Comparison of ENCODE assay signal across 33 cellular contexts in genomic region chr13:55538424-55538823, GRCh38.
"Had no signal": no experiment of that assay in that cellular context is flagged by ENCODE, and none has a peak within 500 bp of the region (broad histone marks: within the 10 kb centered on the region; RNA-seq: fewer than 3 reads in every experiment).

No MANE protein-coding gene starts in this region.

- H3K36me3 Mint-ChIP-seq: activated CD8-positive, alpha-beta memory T cell treated with anti-CD3 and anti-CD28 coated beads, Interleukin-2, amount 10 ng/mL, durations not matched to agents 7 days and 5 days; activated naive CD4-positive, alpha-beta T cell treated with anti-CD3 and anti-CD28 coated beads, Interleukin-2, amount 10 ng/mL, durations not matched to agents 7 days and 5 days; activated naive CD4-positive, alpha-beta T cell treated with anti-CD3 and anti-CD28 coated beads, Interleukin-2, amount 50 U/mL, for 24 hours; activated naive CD8-positive, alpha-beta T cell; activated naive CD8-positive, alpha-beta T cell treated with anti-CD3 and anti-CD28 coated beads, Interleukin-2, amount 10 ng/mL, durations not matched to agents 7 days and 5 days; brain had no signal

- H3K4me3 Mint-ChIP-seq: activated CD4-positive, alpha-beta memory T cell treated with anti-CD3 and anti-CD28 coated beads, Interleukin-2, amount 10 ng/mL, durations not matched to agents 7 days and 5 days; activated CD4-positive, alpha-beta T cell treated with anti-CD3 and anti-CD28 coated beads for 36 hours; activated CD4-positive, alpha-beta T cell treated with anti-CD3 and anti-CD28 coated beads, Interleukin-2, amount 10 ng/mL, durations not matched to agents 7 days and 5 days; activated CD8-positive, alpha-beta memory T cell treated with anti-CD3 and anti-CD28 coated beads, Interleukin-2, amount 10 ng/mL, durations not matched to agents 7 days and 5 days; activated CD8-positive, alpha-beta T cell treated with anti-CD3 and anti-CD28 coated beads, Interleukin-2, amount 10 ng/mL, durations not matched to agents 7 days and 5 days; activated naive CD4-positive, alpha-beta T cell treated with anti-CD3 and anti-CD28 coated beads, Interleukin-2, amount 10 ng/mL, durations not matched to agents 7 days and 5 days; activated naive CD4-positive, alpha-beta T cell treated with anti-CD3 and anti-CD28 coated beads, Interleukin-2, amount 50 U/mL, for 24 hours; activated naive CD8-positive, alpha-beta T cell; activated naive CD8-positive, alpha-beta T cell treated with anti-CD3 and anti-CD28 coated beads, Interleukin-2, amount 10 ng/mL, durations not matched to agents 7 days and 5 days; activated naive CD8-positive, alpha-beta T cell treated with anti-CD3 and anti-CD28 coated beads, Interleukin-2, amount 50 U/mL, for 24 hours; activated T-cell treated with anti-CD3 and anti-CD28 coated beads, Interleukin-2, amount 50 U/mL, for 24 hours; brain; central memory CD8-positive, alpha-beta T cell; T-helper 1 cell treated with Interleukin-12 subunit alpha and Interleukin-12 subunit beta and Interleukin-4 antibody, amounts not matched to agents 30 μg/mL and 1 μg/mL, for 36 hours; T-helper 2 cell treated with Interferon-gamma antibody and Interleukin-4, amounts not matched to agents 5 μg/mL and 100 μg/mL, for 36 hours had no signal

- ATAC-seq: activated CD4-positive, alpha-beta T cell treated with anti-CD3 and anti-CD28 coated beads for 36 hours; activated CD4-positive, CD25-positive, alpha-beta regulatory T cell treated with anti-CD3 and anti-CD28 coated beads, Interleukin-2, amount 50 U/mL, for 24 hours; activated CD8-positive, alpha-beta memory T cell treated with anti-CD3 and anti-CD28 coated beads, Interleukin-2, amount 10 ng/mL, durations not matched to agents 7 days and 5 days; activated CD8-positive, alpha-beta T cell treated with anti-CD3 and anti-CD28 coated beads, Interleukin-2, amount 10 ng/mL, durations not matched to agents 7 days and 5 days; activated naive CD8-positive, alpha-beta T cell treated with anti-CD3 and anti-CD28 coated beads, Interleukin-2, amount 50 U/mL, for 24 hours had no signal

- DNase-seq: activated CD4-positive, alpha-beta memory T cell treated with anti-CD3 and anti-CD28 coated beads, Interleukin-2, amount 10 ng/mL, durations not matched to agents 7 days and 5 days; activated CD4-positive, alpha-beta T cell treated with anti-CD3 and anti-CD28 coated beads for 1 hour; activated CD4-positive, alpha-beta T cell treated with anti-CD3 and anti-CD28 coated beads for 36 hours; activated CD4-positive, alpha-beta T cell treated with anti-CD3 and anti-CD28 coated beads for 48 hours; activated CD4-positive, alpha-beta T cell treated with anti-CD3 and anti-CD28 coated beads, Interleukin-2, amount 10 ng/mL, durations not matched to agents 7 days and 5 days; activated CD4-positive, alpha-beta T cell treated with anti-CD3 and anti-CD28 coated beads, Interleukin-2, amount 50 U/mL, for 48 hours; activated CD4-positive, CD25-positive, alpha-beta regulatory T cell; activated CD8-positive, alpha-beta memory T cell treated with anti-CD3 and anti-CD28 coated beads for 24 hours; activated CD8-positive, alpha-beta memory T cell treated with anti-CD3 and anti-CD28 coated beads, Interleukin-2, amount 10 ng/mL, durations not matched to agents 7 days and 5 days; activated CD8-positive, alpha-beta memory T cell treated with anti-CD3 and anti-CD28 coated beads, Interleukin-2, amount 50 U/mL, for 48 hours; activated CD8-positive, alpha-beta T cell treated with anti-CD3 and anti-CD28 coated beads, Interleukin-2, amount 10 ng/mL, durations not matched to agents 7 days and 5 days; activated effector memory CD4-positive, alpha-beta T cell treated with Interleukin-2 at 50 U/mL for 16 hours; activated gamma-delta T cell; activated naive CD4-positive, alpha-beta T cell treated with anti-CD3 and anti-CD28 coated beads, Interleukin-2, amount 10 ng/mL, durations not matched to agents 7 days and 5 days; activated naive CD4-positive, alpha-beta T cell treated with Interleukin-2 at 50 U/mL for 16 hours; activated naive CD8-positive, alpha-beta T cell treated with anti-CD3 and anti-CD28 coated beads, Interleukin-2, amount 10 ng/mL, durations not matched to agents 7 days and 5 days; activated naive CD8-positive, alpha-beta T cell treated with anti-CD3 and anti-CD28 coated beads, Interleukin-2, amount 50 U/mL, for 24 hours; activated T-cell treated with anti-CD3 and anti-CD28 coated beads, Interleukin-2, amount 50 U/mL, for 24 hours; activated T-cell treated with anti-CD3 and anti-CD28 coated beads, Interleukin-2, amount 50 U/mL, for 48 hours; amygdala; anterior cingulate cortex; caudate nucleus; cerebellar nuclear complex; T-helper 2 cell; T-helper 9 cell had no signal

- H3K27ac Mint-ChIP-seq: activated CD4-positive, alpha-beta memory T cell treated with anti-CD3 and anti-CD28 coated beads, Interleukin-2, amount 10 ng/mL, durations not matched to agents 7 days and 5 days; activated CD4-positive, alpha-beta T cell treated with anti-CD3 and anti-CD28 coated beads for 36 hours; activated CD4-positive, alpha-beta T cell treated with anti-CD3 and anti-CD28 coated beads, Interleukin-2, amount 10 ng/mL, durations not matched to agents 7 days and 5 days; activated CD8-positive, alpha-beta memory T cell treated with anti-CD3 and anti-CD28 coated beads, Interleukin-2, amount 10 ng/mL, durations not matched to agents 7 days and 5 days; activated CD8-positive, alpha-beta T cell treated with anti-CD3 and anti-CD28 coated beads, Interleukin-2, amount 10 ng/mL, durations not matched to agents 7 days and 5 days; activated naive CD4-positive, alpha-beta T cell treated with anti-CD3 and anti-CD28 coated beads, Interleukin-2, amount 10 ng/mL, durations not matched to agents 7 days and 5 days; activated naive CD4-positive, alpha-beta T cell treated with anti-CD3 and anti-CD28 coated beads, Interleukin-2, amount 50 U/mL, for 24 hours; activated naive CD8-positive, alpha-beta T cell; activated naive CD8-positive, alpha-beta T cell treated with anti-CD3 and anti-CD28 coated beads, Interleukin-2, amount 10 ng/mL, durations not matched to agents 7 days and 5 days; activated naive CD8-positive, alpha-beta T cell treated with anti-CD3 and anti-CD28 coated beads, Interleukin-2, amount 50 U/mL, for 24 hours; activated T-cell treated with anti-CD3 and anti-CD28 coated beads, Interleukin-2, amount 50 U/mL, for 24 hours; activated T-helper 2 cell treated with anti-CD3 and anti-CD28 coated beads, Interferon-gamma antibody, Interleukin-2, Interleukin-4, amounts not matched to agents 10 μg/mL and 5 μg/mL and 100 μg/mL, durations not matched to agents 14 hours and 24 hours and 36 hours; brain; T-helper 1 cell treated with Interleukin-12 subunit alpha and Interleukin-12 subunit beta and Interleukin-4 antibody, amounts not matched to agents 30 μg/mL and 1 μg/mL, for 36 hours; T-helper 2 cell treated with Interferon-gamma antibody and Interleukin-4, amounts not matched to agents 5 μg/mL and 100 μg/mL, for 36 hours had no signal

- H3K9me3 Mint-ChIP-seq: activated CD4-positive, alpha-beta memory T cell treated with anti-CD3 and anti-CD28 coated beads, Interleukin-2, amount 10 ng/mL, durations not matched to agents 7 days and 5 days; activated naive CD8-positive, alpha-beta T cell treated with anti-CD3 and anti-CD28 coated beads, Interleukin-2, amount 10 ng/mL, durations not matched to agents 7 days and 5 days had no signal

- H3K27me3 Mint-ChIP-seq: activated CD4-positive, alpha-beta memory T cell treated with anti-CD3 and anti-CD28 coated beads, Interleukin-2, amount 10 ng/mL, durations not matched to agents 7 days and 5 days; activated CD4-positive, alpha-beta T cell treated with anti-CD3 and anti-CD28 coated beads for 36 hours; activated CD4-positive, alpha-beta T cell treated with anti-CD3 and anti-CD28 coated beads, Interleukin-2, amount 10 ng/mL, durations not matched to agents 7 days and 5 days; activated CD8-positive, alpha-beta memory T cell treated with anti-CD3 and anti-CD28 coated beads, Interleukin-2, amount 10 ng/mL, durations not matched to agents 7 days and 5 days; activated naive CD4-positive, alpha-beta T cell treated with anti-CD3 and anti-CD28 coated beads, Interleukin-2, amount 10 ng/mL, durations not matched to agents 7 days and 5 days; activated naive CD4-positive, alpha-beta T cell treated with anti-CD3 and anti-CD28 coated beads, Interleukin-2, amount 50 U/mL, for 24 hours; activated naive CD8-positive, alpha-beta T cell; activated naive CD8-positive, alpha-beta T cell treated with anti-CD3 and anti-CD28 coated beads, Interleukin-2, amount 10 ng/mL, durations not matched to agents 7 days and 5 days; activated naive CD8-positive, alpha-beta T cell treated with anti-CD3 and anti-CD28 coated beads, Interleukin-2, amount 50 U/mL, for 24 hours; activated T-cell treated with anti-CD3 and anti-CD28 coated beads, Interleukin-2, amount 50 U/mL, for 24 hours; brain; central memory CD8-positive, alpha-beta T cell had no signal

- H3K4me1 Mint-ChIP-seq: activated CD4-positive, alpha-beta memory T cell treated with anti-CD3 and anti-CD28 coated beads, Interleukin-2, amount 10 ng/mL, durations not matched to agents 7 days and 5 days; activated CD4-positive, alpha-beta T cell treated with anti-CD3 and anti-CD28 coated beads for 36 hours; activated CD4-positive, alpha-beta T cell treated with anti-CD3 and anti-CD28 coated beads, Interleukin-2, amount 10 ng/mL, durations not matched to agents 7 days and 5 days; activated CD8-positive, alpha-beta memory T cell treated with anti-CD3 and anti-CD28 coated beads, Interleukin-2, amount 10 ng/mL, durations not matched to agents 7 days and 5 days; activated naive CD4-positive, alpha-beta T cell treated with anti-CD3 and anti-CD28 coated beads, Interleukin-2, amount 10 ng/mL, durations not matched to agents 7 days and 5 days; activated naive CD4-positive, alpha-beta T cell treated with anti-CD3 and anti-CD28 coated beads, Interleukin-2, amount 50 U/mL, for 24 hours; activated naive CD8-positive, alpha-beta T cell treated with anti-CD3 and anti-CD28 coated beads, Interleukin-2, amount 10 ng/mL, durations not matched to agents 7 days and 5 days; activated naive CD8-positive, alpha-beta T cell treated with anti-CD3 and anti-CD28 coated beads, Interleukin-2, amount 50 U/mL, for 24 hours; central memory CD8-positive, alpha-beta T cell had no signal
